8 cellular contexts compared by ENCODE assay signal in genomic region chr12:122079038-122079531, GRCh38. TPM values are rescaled to one million over a fixed set of nuclear protein-coding genes. Genes with fewer than 3 reads are reported as not detected.
DNase-seq lines count a peak whose midpoint lies in the region; ATAC-seq and TF ChIP-seq lines count a peak whose summit lies in the region.

No MANE protein-coding gene starts in this region.

- peak overlapping the region; percentile 64 for H3K4me3 ChIP-seq in GM08714 (ENCODE audit: low read length)
- H3K4me3 ChIP-seq in heart left ventricle: peak overlapping the region; percentile 32 to 94 (median 74)
- H3K4me3 ChIP-seq in rectal smooth muscle tissue (ENCODE audit: low read length): peak overlapping the region; percentile 77

- peaks cover 0 to 7% of the 10 kb centered on the region in 2 donors for H3K36me3 Mint-ChIP-seq in activated T-cell treated with anti-CD3 and anti-CD28 coated beads, Interleukin-2, amount 50 U/mL, for 72 hours (ENCODE audit: insufficient read depth in 2 of 2)

- no peak for TF ChIP-seq POLR2A in heart left ventricle (IDR thresholded peaks at IDR 0.05)

- peaks cover 0 to 4% (median 0%) of the 10 kb centered on the region in 9 donors for H3K36me3 ChIP-seq in heart left ventricle
- H3K36me3 ChIP-seq in rectal smooth muscle tissue (ENCODE audit: control insufficient read depth, insufficient read depth, low read length): peaks cover under 1% of the 10 kb centered on the region

- peak overlapping the region; percentile 75 to 92 for H3K4me3 Mint-ChIP-seq in activated T-cell treated with anti-CD3 and anti-CD28 coated beads, Interleukin-2, amount 50 U/mL, for 72 hours

- no peak for TF ChIP-seq CTCF in heart left ventricle (IDR thresholded peaks at IDR 0.05)

- peaks cover 60% of the 10 kb centered on the region for H3K4me1 Mint-ChIP-seq in activated T-cell treated with anti-CD3 and anti-CD28 coated beads, Interleukin-2, amount 50 U/mL, for 72 hours (ENCODE audit: low read depth)

- H3K4me1 ChIP-seq in heart left ventricle (peaks cover 7 to 62% (median 43%) of the 10 kb centered on the region in 12 donors), rectal smooth muscle tissue (ENCODE audit: control insufficient read depth, insufficient read depth, low read length) (peaks cover 17% of the 10 kb centered on the region)

- H3K27ac ChIP-seq in heart left ventricle (peak overlapping the region; percentile 53 to 95 (median 86)), rectal smooth muscle tissue (ENCODE audit: low read depth, low read length) (peak overlapping the region; percentile 78)

- intact Hi-C loops in heart left ventricle (cut with DNase I): loop anchor here in 1 of 10 donors (5.0 kb wide), 1 partner anchor 38 kb away; no protein-coding TSS in a partner anchor

- no peaks in the 10 kb centered on the region for H3K27me3 ChIP-seq in heart left ventricle
- H3K27me3 ChIP-seq in rectal smooth muscle tissue (ENCODE audit: control insufficient read depth, insufficient read depth, low read length): no peaks in the 10 kb centered on the region

- H3K27ac Mint-ChIP-seq in activated T-cell treated with anti-CD3 and anti-CD28 coated beads, Interleukin-2, amount 50 U/mL, for 72 hours: peak overlapping the region; percentile 80

- H3K27me3 Mint-ChIP-seq in activated T-cell treated with anti-CD3 and anti-CD28 coated beads, Interleukin-2, amount 50 U/mL, for 72 hours (ENCODE audit: low read depth): no peaks in the 10 kb centered on the region

- peak; percentile 10 to 21 for ATAC-seq in activated T-cell treated with anti-CD3 and anti-CD28 coated beads, Interleukin-2, amount 50 U/mL, for 72 hours (replicated peaks in 1 of 2)
- ATAC-seq in heart left ventricle (no peak), HG03565 (IDR thresholded peaks at IDR 0.05; ENCODE audit: unreplicated experiment) (no peak), HG03045 (IDR thresholded peaks at IDR 0.05; ENCODE audit: unreplicated experiment) (no peak)

- WGBS in heart left ventricle, 4 donors: 1 to 2% (median 1%) methylated on average over 24 to 37 of the region's 37 CpGs

- H3K9me3 Mint-ChIP-seq in activated T-cell treated with anti-CD3 and anti-CD28 coated beads, Interleukin-2, amount 50 U/mL, for 72 hours: no peaks in the 10 kb centered on the region

- no peak for TF ChIP-seq EP300 in Ishikawa (IDR thresholded peaks at IDR 0.05; ENCODE audit: borderline replicate concordance)

- no peak for TF ChIP-seq RAD21 in Ishikawa (IDR thresholded peaks at IDR 0.05; ENCODE audit: low read depth)

- peak overlapping the region; percentile 79 for H3K9ac ChIP-seq in rectal smooth muscle tissue (ENCODE audit: low read length)

- peak in 1 of 2 donors; percentile 41 for DNase-seq in activated T-cell treated with anti-CD3 and anti-CD28 coated beads, Interleukin-2, amount 50 U/mL, for 72 hours
- peak in 1 of 5 donors; percentile 42 for DNase-seq in heart left ventricle
- no peak for DNase-seq in NCI-H1092 (lab: John Stamatoyannopoulos, UW)

- H3K9me3 ChIP-seq in heart left ventricle: no peaks in the 10 kb centered on the region

TF ChIP-seq in Ishikawa, 13 proteins besides CTCF, POLR2A, EP300 and RAD21:
- TF ChIP-seq REST (IDR thresholded peaks at IDR 0.05; ENCODE audit: low read depth): no peak
- no peak for TF ChIP-seq NFIC (IDR thresholded peaks at IDR 0.05)
- TF ChIP-seq CREB1 (IDR thresholded peaks at IDR 0.05; ENCODE audit: low read depth): no peak
- peak; percentile 90; the same call in 1 of the 2 replicates for TF ChIP-seq ZBTB7A (IDR thresholded peaks at IDR 0.05; ENCODE audit: low read depth)
- no peak for TF ChIP-seq EGR1 (IDR thresholded peaks at IDR 0.05)
- no peak for TF ChIP-seq TCF12 (IDR thresholded peaks at IDR 0.05; ENCODE audit: low read depth)
- TF ChIP-seq MAX (IDR thresholded peaks at IDR 0.05): peak; percentile 88
- TF ChIP-seq TEAD4 (IDR thresholded peaks at IDR 0.05): no peak
- TF ChIP-seq USF1 (IDR thresholded peaks at IDR 0.05): no peak
- no peak for TF ChIP-seq CEBPB (IDR thresholded peaks at IDR 0.05)
TF ChIP-seq in Ishikawa: peak in this region for 2.

RNA-seq across cellular contexts. Expression of gene MLXIP, which starts 0.5 kb away (rescaled TPM):
- 10 to 100 TPM; 17.1 to 17.5 TPM for total RNA-seq in activated T-cell treated with anti-CD3 and anti-CD28 coated beads, Interleukin-2, amount 50 U/mL, for 72 hours
- total RNA-seq in heart left ventricle: 10 to 100 TPM; 14.3 to 39.6 (median 22.7) TPM
- polyA plus RNA-seq in heart left ventricle: 10 to 100 TPM; 19.8 to 31.7 TPM

RNA-seq across cellular contexts. Expression of gene BCL7A, which starts 57.4 kb away (rescaled TPM):
- 10 to 100 TPM in 1 of 2 donors, 1 to 10 TPM in 1; 6.4 to 12.2 TPM for total RNA-seq in activated T-cell treated with anti-CD3 and anti-CD28 coated beads, Interleukin-2, amount 50 U/mL, for 72 hours
- 10 to 100 TPM; 11.4 to 22.1 (median 14.3) TPM for total RNA-seq in heart left ventricle
- polyA plus RNA-seq in heart left ventricle: 10 to 100 TPM in 1 of 2 donors, 1 to 10 TPM in 1; 4.0 to 14.4 TPM

Comparison
In these comparisons a context has a peak if more than half of its experiments do, and no peak if none do; other contexts are left out.
1. ATAC-seq: peak in activated T-cell treated with anti-CD3 and anti-CD28 coated beads, Interleukin-2, amount 50 U/mL, for 72 hours (2 of 2); none in heart left ventricle (0 of 4), HG03565 (single experiment) and HG03045 (single experiment).
2. Peak in every context shown above with its lines, with median percentiles within 50 percentile points of each other: H3K4me3 ChIP-seq.